Comparison of ENCODE assay signal across 13 cellular contexts in the genomic region with DNA sequence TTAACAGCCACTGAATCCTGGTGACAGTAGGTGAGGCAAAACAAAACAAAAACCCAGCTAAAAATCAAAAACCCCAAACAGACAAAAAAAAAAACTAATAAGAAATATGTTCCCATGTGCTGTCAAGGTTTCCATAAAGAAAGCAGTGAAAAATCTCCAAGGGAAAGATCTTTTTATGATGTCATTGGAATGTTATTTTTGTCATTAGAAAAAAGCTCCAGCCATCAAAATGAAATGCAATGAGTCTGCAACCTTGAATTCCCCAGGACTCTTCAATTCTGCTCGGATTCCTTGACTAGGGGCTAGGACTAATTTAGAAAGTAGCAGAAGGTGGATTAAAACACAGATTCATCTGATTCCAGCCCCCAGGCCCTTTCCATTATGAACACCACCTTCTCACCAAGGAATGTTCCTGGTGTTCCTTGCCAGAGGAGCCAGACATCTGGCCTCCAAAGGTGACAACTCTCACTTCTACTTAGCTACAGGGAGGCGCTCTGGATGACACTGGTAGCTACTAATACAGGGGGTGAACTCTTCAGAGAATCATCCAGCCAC. TPM values are rescaled to one million over a fixed set of nuclear protein-coding genes. Genes with fewer than 3 reads are reported as not detected.
DNase-seq lines count a peak whose midpoint lies in the region; ATAC-seq lines count a peak whose summit lies in the region.
"Had no signal": no experiment of that assay in that cellular context is flagged by ENCODE, and none has a peak within 500 bp of the region (broad histone marks: within the 10 kb centered on the region; RNA-seq: fewer than 3 reads in every experiment).

No MANE protein-coding gene starts in this region.

- H3K14ac ChIP-seq in mesenchymal stem cell (ENCODE audit: low read length in 2 of 2): no peak overlapping the region

- H2BK15ac ChIP-seq in mesenchymal stem cell (ENCODE audit: low read depth, poor library complexity, severe bottlenecking): no peak overlapping the region

- no peak overlapping the region for H3K4me3 ChIP-seq in mesenchymal stem cell (ENCODE audit: insufficient read depth in 1 of 2, low read depth in 1 of 2, low read length in 2 of 2)
- H3K4me3 ChIP-seq: lower lobe of right lung had no signal

- peak overlapping the region in 1 of 2 experiments; percentile 33 for H3K4ac ChIP-seq in mesenchymal stem cell (ENCODE audit: low read depth in 1 of 2, low read length in 2 of 2)

- no peak overlapping the region for H4K8ac ChIP-seq in mesenchymal stem cell (ENCODE audit: low read length)

- ATAC-seq in HG02970 (IDR thresholded peaks at IDR 0.05; ENCODE audit: low FRiP score, unreplicated experiment): no peak
- ATAC-seq in Right ventricle myocardium inferior: no peak
- ATAC-seq: foreskin keratinocyte, HCT116, lower lobe of right lung had no signal

- H3K27ac ChIP-seq in mesenchymal stem cell (ENCODE audit: low read length, poor library complexity, severe bottlenecking): peak overlapping the region; percentile 86
- H3K27ac ChIP-seq: foreskin keratinocyte, lower lobe of right lung, neutrophil had no signal

- H2BK120ac ChIP-seq in mesenchymal stem cell (ENCODE audit: low read depth, low read length): no peak overlapping the region

- H3K36me3 ChIP-seq in mesenchymal stem cell (ENCODE audit: control insufficient read depth in 1 of 2, insufficient read depth in 2 of 2, low read depth in 1 of 2, low read length in 2 of 2): no peaks in the 10 kb centered on the region
- H3K36me3 ChIP-seq: lower lobe of right lung, neutrophil had no signal

- no peaks in the 10 kb centered on the region for H3K79me1 ChIP-seq in mesenchymal stem cell (replicated peaks; ENCODE audit: low read length, poor library complexity, severe bottlenecking)

- peak overlapping the region; percentile 79 for H2BK5ac ChIP-seq in mesenchymal stem cell (ENCODE audit: low read depth, low read length, poor library complexity, severe bottlenecking)

- H3K9ac ChIP-seq in mesenchymal stem cell (ENCODE audit: low read length): peak overlapping the region; percentile 57

- DNase-seq in A172 (ENCODE audit: low spot score) (peak; percentile 38), EL (peak; percentile 76), amniotic epithelial cell (ENCODE audit: low read depth) (peak; percentile 50), mesenchymal stem cell (peak; percentile 61), activated gamma-delta T cell (lab: John Stamatoyannopoulos, UW) (no peak), Right ventricle myocardium inferior (ENCODE audit: missing footprints) (no peak), DMS53 treated with DMSO at 0.1 percent for 48 hours (lab: John Stamatoyannopoulos, UW; ENCODE audit: unreplicated experiment) (no peak)
- DNase-seq: foreskin keratinocyte, lower lobe of right lung, NCI-H187 treated with DMSO at 0.1 percent for 48 hours had no signal

- peak overlapping the region in 1 of 2 experiments; percentile 18 for H2BK12ac ChIP-seq in mesenchymal stem cell (ENCODE audit: low read length in 2 of 2)

- peaks cover 7% of the 10 kb centered on the region for H3K4me1 ChIP-seq in mesenchymal stem cell (ENCODE audit: control insufficient read depth, insufficient read depth, low read depth, low read length)

- no peak overlapping the region for H4K91ac ChIP-seq in mesenchymal stem cell (ENCODE audit: low read length)

- no peaks in the 10 kb centered on the region for H3K9me3 ChIP-seq in mesenchymal stem cell (ENCODE audit: control insufficient read depth, low read length)
- H3K9me3 ChIP-seq: lower lobe of right lung, neutrophil had no signal

- H3K4me2 ChIP-seq in mesenchymal stem cell (ENCODE audit: low read length, poor library complexity, severe bottlenecking): peak overlapping the region; percentile 47

- H3K27me3 ChIP-seq in mesenchymal stem cell (ENCODE audit: control insufficient read depth in 1 of 2, insufficient read depth in 1 of 2, low read length in 2 of 2): no peaks in the 10 kb centered on the region
- H3K27me3 ChIP-seq: foreskin keratinocyte, neutrophil had no signal

- H2AFZ ChIP-seq in mesenchymal stem cell (ENCODE audit: low read depth, low read length): no peak overlapping the region

- intact Hi-C loops in Right ventricle myocardium inferior (cut with DNase I): no loop called here

- no peak overlapping the region for H3K23ac ChIP-seq in mesenchymal stem cell (ENCODE audit: low read length in 2 of 2)

- peak overlapping the region; percentile 39 for H2AK5ac ChIP-seq in mesenchymal stem cell (ENCODE audit: low read length, severe bottlenecking)

- H3K18ac ChIP-seq in mesenchymal stem cell (ENCODE audit: low read depth in 1 of 2, low read length in 2 of 2): no peak overlapping the region

- WGBS in mesenchymal stem cell: 100% methylated on average over 1 of the region's 2 CpGs

RNA-seq across cellular contexts. Expression of a gene that starts 6.0 kb away (rescaled TPM):
- total RNA-seq in A172 (2014; rRNA removed; shearing (Covaris generic)): 11.8 and 12.9 TPM in 2 replicates
- polyA plus RNA-seq in mesenchymal stem cell (2013, experiment 1 of 2): 23.8 TPM
- polyA plus RNA-seq in mesenchymal stem cell (2013, experiment 2 of 2): 22.4 TPM
- 33.6 TPM for total RNA-seq in Right ventricle myocardium inferior

Comparison
In these comparisons a context has a peak if more than half of its experiments do, and no peak if none do; other contexts are left out.
1. DNase-seq: peak in A172 (single experiment), EL (single experiment), amniotic epithelial cell (single experiment) and mesenchymal stem cell (single experiment); none in activated gamma-delta T cell (single experiment), Right ventricle myocardium inferior (single experiment) and DMS53 treated with DMSO at 0.1 percent for 48 hours (single experiment).